8 cellular contexts compared by ENCODE assay signal in the genomic region with DNA sequence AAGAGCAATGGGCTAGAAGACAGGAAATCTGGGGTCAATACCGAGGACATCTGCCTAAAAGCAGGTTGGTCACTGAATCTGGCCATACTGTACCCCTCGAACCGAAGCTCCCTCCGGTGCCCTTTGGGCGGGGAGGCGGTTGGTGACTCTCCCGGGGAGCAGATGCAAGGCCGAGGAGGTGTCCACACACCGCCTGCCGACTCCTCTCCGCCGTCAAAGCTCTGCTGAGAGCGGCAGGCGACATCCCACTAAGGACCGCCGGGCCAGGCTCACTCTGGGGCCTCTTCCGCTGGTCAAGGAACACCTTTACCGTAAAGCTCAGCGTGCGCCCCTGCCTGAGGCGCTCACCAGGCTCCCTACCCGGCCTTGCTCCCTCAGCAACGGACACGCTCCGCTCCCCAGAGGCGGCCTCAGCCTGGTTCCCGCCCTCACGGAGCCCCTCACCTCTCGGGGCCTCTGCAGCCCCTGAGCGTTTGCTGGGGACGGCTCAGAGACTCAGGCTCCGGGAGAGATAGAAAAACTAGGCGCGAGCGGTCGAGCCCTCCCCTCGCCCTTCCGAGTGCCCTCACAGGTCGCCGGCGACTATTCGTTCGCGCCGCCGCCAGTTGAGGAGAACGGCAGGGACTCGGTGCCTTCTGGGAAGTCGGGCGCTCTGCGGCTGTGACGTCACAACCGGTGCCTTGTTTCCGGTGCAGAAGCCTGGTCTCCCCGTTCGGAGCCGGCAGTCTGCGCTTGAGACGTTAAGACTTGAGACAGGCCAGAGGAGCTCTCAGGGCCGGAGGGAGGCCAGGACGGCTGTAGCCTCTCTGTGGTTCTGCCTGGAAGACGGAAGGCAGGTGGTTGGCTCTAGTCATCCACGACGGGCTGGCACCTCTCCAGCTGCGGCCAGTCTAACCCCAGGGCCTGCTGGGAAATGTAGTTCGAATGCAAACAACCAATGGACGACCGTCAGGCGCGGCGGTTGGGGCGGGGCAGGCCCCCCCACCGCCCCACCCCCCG. TPM values are rescaled to one million over a fixed set of nuclear protein-coding genes. Genes with fewer than 3 reads are reported as not detected.
DNase-seq lines count a peak whose midpoint lies in the region; ATAC-seq and TF ChIP-seq lines count a peak whose summit lies in the region.

A gene with protein sequence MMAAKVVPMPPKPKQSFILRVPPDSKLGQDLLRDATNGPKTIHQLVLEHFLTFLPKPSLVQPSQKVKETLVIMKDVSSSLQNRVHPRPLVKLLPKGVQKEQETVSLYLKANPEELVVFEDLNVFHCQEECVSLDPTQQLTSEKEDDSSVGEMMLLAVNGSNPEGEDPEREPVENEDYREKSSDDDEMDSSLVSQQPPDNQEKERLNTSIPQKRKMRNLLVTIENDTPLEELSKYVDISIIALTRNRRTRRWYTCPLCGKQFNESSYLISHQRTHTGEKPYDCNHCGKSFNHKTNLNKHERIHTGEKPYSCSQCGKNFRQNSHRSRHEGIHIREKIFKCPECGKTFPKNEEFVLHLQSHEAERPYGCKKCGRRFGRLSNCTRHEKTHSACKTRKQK (minus strand): TSS at position 616 of the 999 bp plus-strand sequence. CDS start 1,403 bp downstream, outside the sequence.

- no peaks in the 10 kb centered on the region for H3K27me3 ChIP-seq in AG04450 (ENCODE audit: control insufficient read depth, insufficient read depth, low read length)
- no peaks in the 10 kb centered on the region for H3K27me3 ChIP-seq in WERI-Rb-1 (ENCODE audit: insufficient read depth, low read depth, severe bottlenecking)
- no peaks in the 10 kb centered on the region for H3K27me3 ChIP-seq in breast epithelium
- H3K27me3 ChIP-seq in iPS-20b (ENCODE audit: insufficient read depth, low read length) = no peaks in the 10 kb centered on the region

- peak within 1 kb of the TSS; percentile 91 for H3K9ac ChIP-seq in iPS-20b (ENCODE audit: low read depth, low read length)

- DNase-seq in AG04450 (ENCODE audit: low read depth, low spot score) (peak; percentile 75), NCI-H2227 (lab: John Stamatoyannopoulos, UW; ENCODE audit: unreplicated experiment) (peak; percentile 96), WERI-Rb-1 (peak; percentile 95), breast epithelium (ENCODE audit: low spot score in 2 of 2) (peak; percentile 95)

- intact Hi-C loops in breast epithelium (cut with DNase I; ENCODE audit: low total_unique reads) = loop anchor here (10.0 kb wide), 1 partner anchor 770 kb away; no protein-coding TSS in a partner anchor

- H3K36me3 ChIP-seq in WERI-Rb-1 = peaks cover 38% of the 10 kb centered on the region
- peaks cover 20% of the 10 kb centered on the region for H3K36me3 ChIP-seq in breast epithelium
- H3K36me3 ChIP-seq in iPS-20b (ENCODE audit: insufficient read depth, low read depth, low read length) = peaks cover 29% of the 10 kb centered on the region

- H3K9me3 ChIP-seq in AG04450 (ENCODE audit: control insufficient read depth, insufficient read depth, low read length) = peaks cover 5% of the 10 kb centered on the region
- peaks cover 4% of the 10 kb centered on the region for H3K9me3 ChIP-seq in WERI-Rb-1 (ENCODE audit: severe bottlenecking)
- H3K9me3 ChIP-seq in breast epithelium = peaks cover 7 to 9% of the 10 kb centered on the region in 2 donors
- H3K9me3 ChIP-seq in iPS-20b (ENCODE audit: insufficient read depth, low read depth, low read length) = peaks cover 23% of the 10 kb centered on the region

- ATAC-seq in GM18907 (IDR thresholded peaks at IDR 0.05; ENCODE audit: unreplicated experiment) (peak; percentile 94), HG03139 (IDR thresholded peaks at IDR 0.05; ENCODE audit: unreplicated experiment) (peak; percentile 88)

- H3K4me3 ChIP-seq in AG04450 (ENCODE audit: low read depth, low read length) = peak within 1 kb of the TSS; percentile 100
- peak within 1 kb of the TSS; percentile 97 for H3K4me3 ChIP-seq in WERI-Rb-1 (ENCODE audit: low read depth, low read length)
- peak within 1 kb of the TSS; percentile 71 to 92 (median 88) for H3K4me3 ChIP-seq in breast epithelium
- H3K4me3 ChIP-seq in iPS-20b (ENCODE audit: low read length) = peak within 1 kb of the TSS; percentile 99
- H3K4me3 ChIP-seq in skin epidermis = peak within 1 kb of the TSS; percentile 68 to 84 (median 81)

- peak within 1 kb of the TSS; percentile 95 for H3K27ac ChIP-seq in AG04450 (ENCODE audit: low read depth, low read length)
- peak within 1 kb of the TSS; percentile 97 for H3K27ac ChIP-seq in WERI-Rb-1
- peak within 1 kb of the TSS; percentile 95 to 99 for H3K27ac ChIP-seq in breast epithelium
- H3K27ac ChIP-seq in iPS-20b (ENCODE audit: low read length) = peak within 1 kb of the TSS; percentile 56
- peak within 1 kb of the TSS; percentile 81 to 98 (median 94) for H3K27ac ChIP-seq in skin epidermis

- CTCF ChIA-PET in AG04450 (lab: Charles Lee) = no interaction called here

- no peak for TF ChIP-seq POLR2A in breast epithelium (IDR thresholded peaks at IDR 0.05)

- POLR2A ChIA-PET in AG04450 (lab: Yijun Ruan, JAX) = interaction anchor here (0.5 to 0.6 kb wide), 2 partner anchors 39 to 63 kb away, joined by 4 to 6 read pairs; no protein-coding TSS in a partner anchor

- TF ChIP-seq CTCF in AG04450 (IDR thresholded peaks at IDR 0.05; ENCODE audit: low read depth, low read length) = no peak
- TF ChIP-seq CTCF in WERI-Rb-1 (IDR thresholded peaks at IDR 0.05; ENCODE audit: low read depth, low read length) = no peak
- TF ChIP-seq CTCF in breast epithelium (IDR thresholded peaks at IDR 0.05) = peak in 1 of 3 donors; percentile 14

- H3K4me1 ChIP-seq in breast epithelium (no peaks in the 10 kb centered on the region), iPS-20b (ENCODE audit: insufficient read depth, low read length) (no peaks in the 10 kb centered on the region)

RNA-seq across cellular contexts. Expression of the gene that starts here (rescaled TPM):
- 4.7 and 6.1 TPM in 2 replicates for polyA plus RNA-seq in AG04450 (2011; rRNA removed)
- 5.5 and 8.4 TPM in 2 replicates for polyA minus RNA-seq in AG04450 (2011; rRNA and poly(A)+ RNA removed)
- total RNA-seq in breast epithelium = 10 to 100 TPM in 1 of 3 donors, 1 to 10 TPM in 2; 3.5 to 11.1 (median 9.2) TPM

Comparison
In these comparisons a context has a peak if more than half of its experiments do, and no peak if none do; other contexts are left out.
1. Peak in every context shown above with its lines: DNase-seq, ATAC-seq, H3K4me3 ChIP-seq and H3K27ac ChIP-seq.